In genomic region chr6:8707956-8708772, GRCh38 we compare ENCODE assay signal across 8 cellular contexts.
DNase-seq lines count a peak whose midpoint lies in the region; ATAC-seq, FAIRE-seq and TF ChIP-seq lines count a peak whose summit lies in the region.

No MANE protein-coding gene starts in this region.

- TF ChIP-seq CTCF in A549 (IDR thresholded peaks at IDR 0.05) (peak; percentile 49), HCT116 (IDR thresholded peaks at IDR 0.05 in 2 of 3, conservative IDR thresholded peaks at IDR 0.05 in 1 of 3; ENCODE audit: borderline replicate concordance in 1 of 3, insufficient read depth in 1 of 3, low read depth in 2 of 3, low read length in 2 of 3) (peak; percentile 45 to 61 (median 49); a peak in 5 of 6 replicates), esophagus muscularis mucosa (IDR thresholded peaks at IDR 0.05) (peak; percentile 13 to 36 (median 19)), GM20000 (IDR thresholded peaks at IDR 0.05; ENCODE audit: extremely low read depth, missing control alignments) (no peak)

- ATAC-seq in A549 (peak; percentile 60 to 66; a peak in 3 of 6 replicates), HCT116 (peak; percentile 92), HG02885 (IDR thresholded peaks at IDR 0.05; ENCODE audit: poor library complexity, unreplicated experiment) (no peak)

- H3K36me3 ChIP-seq in HCT116 (ENCODE audit: control insufficient read depth in 1 of 2, insufficient read depth in 2 of 2, low read length in 2 of 2) (no peaks in the 10 kb centered on the region), esophagus muscularis mucosa (no peaks in the 10 kb centered on the region)

- H3K79me2 ChIP-seq in HCT116 (ENCODE audit: insufficient read depth, low read length), result no peaks in the 10 kb centered on the region

- peak overlapping the region; percentile 64 for H3K4me2 ChIP-seq in A549
- peak overlapping the region; percentile 65 for H3K4me2 ChIP-seq in HCT116 (ENCODE audit: low read length)

- H3K27ac ChIP-seq in A549 (no peak overlapping the region), HCT116 (ENCODE audit: low read depth, low read length) (no peak overlapping the region), esophagus muscularis mucosa (replicated peaks in 1 of 4) (no peak overlapping the region)

- H3K9me3 ChIP-seq in A549 (no peaks in the 10 kb centered on the region), HCT116 (ENCODE audit: control insufficient read depth in 1 of 2, insufficient read depth in 1 of 2, low read depth in 1 of 2, low read length in 2 of 2) (no peaks in the 10 kb centered on the region), esophagus muscularis mucosa (no peaks in the 10 kb centered on the region)

- TF ChIP-seq RAD21 in A549 (conservative IDR thresholded peaks at IDR 0.05 in 1 of 2, IDR thresholded peaks at IDR 0.05 in 1 of 2) (peak; percentile 49 to 53), HCT116 (IDR thresholded peaks at IDR 0.05; ENCODE audit: low read depth) (peak; percentile 76)

- BruUV-seq in HCT116 (replicated peaks; lab: Mats Ljungman, UMichigan), result no TSS peak

- DNase-seq in A549 (ENCODE audit: low read depth in 1 of 2, low spot score in 1 of 2) (peak; percentile 6 to 37), HCT116 (ENCODE audit: low read depth, low spot score) (peak; percentile 48), NOMO-1 treated with DMSO at 0.1 percent for 48 hours (lab: John Stamatoyannopoulos, UW; ENCODE audit: unreplicated experiment) (peak; percentile 68), esophagus muscularis mucosa (ENCODE audit: extremely low spot score) (no peak), pons (ENCODE audit: low spot score) (peak; percentile 42), middle frontal gyrus (ENCODE audit: extremely low spot score, low spot score) (no peak), GM20000 (ENCODE audit: low spot score) (no peak)

- WGBS in A549 (ENCODE audit: missing lambda C conversion rate), result 4% methylated on average over 7 of the region's 7 CpGs
- 6% methylated on average over 7 of the region's 7 CpGs for WGBS in esophagus muscularis mucosa

- RAD21 ChIA-PET in HCT116 (lab: Charles Lee; ENCODE audit: low non-redundant PET in 1 of 2, low total read pairs in 2 of 2, uncharacterized antibody in 2 of 2, unreplicated experiment in 2 of 2), result no interaction called here

- H3K9ac ChIP-seq in HCT116 (ENCODE audit: low read length), result no peak overlapping the region

- H2AFZ ChIP-seq in HCT116 (ENCODE audit: low read depth, low read length, poor library complexity, severe bottlenecking), result peak overlapping the region; percentile 84

- intact Hi-C loops in HCT116 (cut with micrococcal nuclease) (loop anchor here (2.0 to 5.0 kb wide), 3 partner anchors 184 to 1727 kb away; no protein-coding TSS in a partner anchor), esophagus muscularis mucosa (cut with DNase I) (no loop called here)

- H3K4me3 ChIP-seq in A549, result no peak overlapping the region
- H3K4me3 ChIP-seq in HCT116 (replicated peaks in 1 of 2; ENCODE audit: low read depth in 1 of 2, low read length in 2 of 2), result peak overlapping the region in 1 of 2 experiments; percentile 28; a peak in 2 of 4 replicates
- H3K4me3 ChIP-seq in esophagus muscularis mucosa, result peak overlapping the region; percentile 18 to 36 (median 26)

- CTCF ChIA-PET in A549 (lab: Yijun Ruan, JAX), result interaction anchor here (0.7 to 3.0 kb wide), 11 partner anchors 11 to 1730 kb away, joined by 3 to 14 read pairs (median 3); no protein-coding TSS in a partner anchor
- CTCF ChIA-PET in HCT116 (lab: Charles Lee), result interaction anchor here (1.0 to 1.4 kb wide), 4 partner anchors 12 to 1721 kb away, joined by 3 read pairs; no protein-coding TSS in a partner anchor

- no peaks in the 10 kb centered on the region for H4K20me1 ChIP-seq in HCT116 (ENCODE audit: insufficient read depth)

- FAIRE-seq in A549 (lab: Jason Lieb, UNC), result no peak

- TF ChIP-seq EP300 in A549 (IDR thresholded peaks at IDR 0.05) (no peak), esophagus muscularis mucosa (IDR thresholded peaks at IDR 0.05) (no peak)

- no peaks in the 10 kb centered on the region for H3K4me1 ChIP-seq in A549
- H3K4me1 ChIP-seq in HCT116 (ENCODE audit: control insufficient read depth in 1 of 2, insufficient read depth in 2 of 2, low read length in 2 of 2), result peaks cover 0 to 5% of the 10 kb centered on the region in 2 experiments; a peak in 2 of 4 replicates
- peaks cover 0 to 9% (median 7%) of the 10 kb centered on the region in 4 donors for H3K4me1 ChIP-seq in esophagus muscularis mucosa

- TF ChIP-seq POLR2A in A549 (IDR thresholded peaks at IDR 0.05; ENCODE audit: low read length) (no peak), HCT116 (IDR thresholded peaks at IDR 0.05; ENCODE audit: borderline replicate concordance, extremely low read depth, insufficient read depth, insufficient read length) (no peak), esophagus muscularis mucosa (IDR thresholded peaks at IDR 0.05; ENCODE audit: low read depth) (no peak)

- no peaks in the 10 kb centered on the region for H3K9me2 ChIP-seq in HCT116 (ENCODE audit: insufficient read depth)

- POLR2A ChIA-PET in A549 (lab: Yijun Ruan, JAX) (no interaction called here), HCT116 (lab: Charles Lee) (no interaction called here)

- H3K27me3 ChIP-seq in HCT116 (ENCODE audit: insufficient read depth, low read length), result no peaks in the 10 kb centered on the region
- H3K27me3 ChIP-seq in esophagus muscularis mucosa, result no peaks in the 10 kb centered on the region

TF ChIP-seq in A549, 52 proteins besides CTCF, POLR2A, EP300 and RAD21:
- TF ChIP-seq EHF (CRISPR knock-in tag; IDR thresholded peaks at IDR 0.05), result no peak
- TF ChIP-seq SMC3 (IDR thresholded peaks at IDR 0.05), result peak; percentile 44; the same call in 2 of the 3 replicates
- no peak for TF ChIP-seq ZSCAN20 (CRISPR knock-in tag; IDR thresholded peaks at IDR 0.05)
- no peak for TF ChIP-seq CBX8 (IDR thresholded peaks at IDR 0.05)

TF ChIP-seq in HCT116, 20 proteins besides CTCF, POLR2A, EP300 and RAD21:
- TF ChIP-seq MAX (IDR thresholded peaks at IDR 0.05), result no peak
- TF ChIP-seq YY1 (IDR thresholded peaks at IDR 0.05; ENCODE audit: extremely low read depth, insufficient replicate concordance, low read depth, low read length), result peak; percentile 6

Comparison
In these comparisons a context has a peak if more than half of its experiments do, and no peak if none do; other contexts are left out.
1. DNase-seq: peak in A549 (2 of 2), HCT116 (single experiment), NOMO-1 treated with DMSO at 0.1 percent for 48 hours (single experiment) and pons (single experiment); none in esophagus muscularis mucosa (single experiment), middle frontal gyrus (single experiment) and GM20000 (single experiment).
2. Of the 6 proteins assayed by ChIP-seq in both A549 and HCT116: peak only in A549: none; only in HCT116: none; in both: CTCF and RAD21; in neither: 4.